Comparison of ENCODE assay signal across 8 cellular contexts in genomic region chr6:2764610-2765165, GRCh38. TPM values are rescaled to one million over a fixed set of nuclear protein-coding genes. Genes with fewer than 3 reads are reported as not detected.
DNase-seq lines count a peak whose midpoint lies in the region; ATAC-seq, FAIRE-seq and TF ChIP-seq lines count a peak whose summit lies in the region.

No MANE protein-coding gene starts in this region.

- peak; percentile 51 for ATAC-seq in GM21619 (IDR thresholded peaks at IDR 0.05; ENCODE audit: unreplicated experiment)
- peak; percentile 76 to 86 (median 80) for ATAC-seq in pancreas

- peak overlapping the region; percentile 24 to 89 (median 36) for H3K4me3 ChIP-seq in pancreas

- intact Hi-C loops in pancreas (cut with DNase I), result no loop called here

- CTCF ChIA-PET in activated naive CD4-positive, alpha-beta T cell treated with anti-CD3 and anti-CD28 coated beads, Interleukin-2, amount 10 ng/mL, durations not matched to agents 7 days and 5 days (lab: Charles Lee), result interaction anchor here (1.0 to 4.7 kb wide), 3 partner anchors 15 to 75 kb away, joined by 3 to 20 read pairs (median 13); partner anchors contain the start of gene MYLK4

- no peak for TF ChIP-seq CTCF in pancreas (IDR thresholded peaks at IDR 0.05)

- no peaks in the 10 kb centered on the region for H3K9me3 ChIP-seq in pancreas

- peak overlapping the region; percentile 63 to 87 (median 81) for H3K27ac ChIP-seq in pancreas

- H3K27me3 Mint-ChIP-seq in activated naive CD4-positive, alpha-beta T cell treated with anti-CD3 and anti-CD28 coated beads, Interleukin-2, amount 10 ng/mL, durations not matched to agents 7 days and 5 days, result no peaks in the 10 kb centered on the region

- WGBS in pancreas, 2 donors, result 0% methylated on average over 44 to 45 of the region's 45 CpGs

- H3K4me1 ChIP-seq in pancreas, result peaks cover 10 to 19% (median 18%) of the 10 kb centered on the region in 3 donors

- peak; percentile 76 for DNase-seq in EH (ENCODE audit: low read depth)
- DNase-seq in KG1 (lab: John Stamatoyannopoulos, UW), result peak; percentile 63
- DNase-seq in SHP77 (lab: John Stamatoyannopoulos, UW), result peak; percentile 44 to 80
- DNase-seq in activated naive CD4-positive, alpha-beta T cell treated with anti-CD3 and anti-CD28 coated beads, Interleukin-2, amount 10 ng/mL, durations not matched to agents 7 days and 5 days, result peak; percentile 73
- DNase-seq in glomerular visceral epithelial cell (ENCODE audit: extremely low spot score), result peak; percentile 71
- peak in 4 of 6 donors; percentile 45 to 58 (median 50) for DNase-seq in pancreas
- peak; percentile 59 for DNase-seq in ureter (ENCODE audit: low spot score)

- H3K36me3 Mint-ChIP-seq in activated naive CD4-positive, alpha-beta T cell treated with anti-CD3 and anti-CD28 coated beads, Interleukin-2, amount 10 ng/mL, durations not matched to agents 7 days and 5 days, result peaks cover 11% of the 10 kb centered on the region

- peak overlapping the region; percentile 98 for H3K27ac Mint-ChIP-seq in activated naive CD4-positive, alpha-beta T cell treated with anti-CD3 and anti-CD28 coated beads, Interleukin-2, amount 10 ng/mL, durations not matched to agents 7 days and 5 days

- no peak for FAIRE-seq in pancreas (lab: Jason Lieb, UNC)

- no peaks in the 10 kb centered on the region for H3K36me3 ChIP-seq in pancreas

- H3K9me3 Mint-ChIP-seq in activated naive CD4-positive, alpha-beta T cell treated with anti-CD3 and anti-CD28 coated beads, Interleukin-2, amount 10 ng/mL, durations not matched to agents 7 days and 5 days, result no peaks in the 10 kb centered on the region

- H3K4me3 Mint-ChIP-seq in activated naive CD4-positive, alpha-beta T cell treated with anti-CD3 and anti-CD28 coated beads, Interleukin-2, amount 10 ng/mL, durations not matched to agents 7 days and 5 days, result peak overlapping the region; percentile 80

- no peaks in the 10 kb centered on the region for H3K27me3 ChIP-seq in pancreas

- peaks cover 43% of the 10 kb centered on the region for H3K4me1 Mint-ChIP-seq in activated naive CD4-positive, alpha-beta T cell treated with anti-CD3 and anti-CD28 coated beads, Interleukin-2, amount 10 ng/mL, durations not matched to agents 7 days and 5 days

RNA-seq across cellular contexts. Expression of gene WRNIP1, which starts 0.5 kb away (rescaled TPM):
- 10 to 100 TPM; 19.2 to 24.9 (median 23.2) TPM for total RNA-seq in pancreas
- 10 to 100 TPM; 35.7 to 45.7 TPM for polyA plus RNA-seq in pancreas
- total RNA-seq in ureter, result 33.5 TPM

RNA-seq across cellular contexts. Expression of gene MYLK4, which starts 14.0 kb away (rescaled TPM):
- total RNA-seq in pancreas (under 1 TPM; 0.37 to 0.87 (median 0.41) TPM), ureter (1.3 TPM)
- 1 to 10 TPM in 1 of 2 donors, under 1 TPM in 1; 0.27 to 1.0 TPM for polyA plus RNA-seq in pancreas

Comparison
In these comparisons a context has a peak if more than half of its experiments do, and no peak if none do; other contexts are left out.
1. Peak in every context shown above with its lines: DNase-seq, ATAC-seq, H3K4me3 ChIP-seq and H3K27ac ChIP-seq.